ENCODE assay signal across 32 cellular contexts in the genomic region with DNA sequence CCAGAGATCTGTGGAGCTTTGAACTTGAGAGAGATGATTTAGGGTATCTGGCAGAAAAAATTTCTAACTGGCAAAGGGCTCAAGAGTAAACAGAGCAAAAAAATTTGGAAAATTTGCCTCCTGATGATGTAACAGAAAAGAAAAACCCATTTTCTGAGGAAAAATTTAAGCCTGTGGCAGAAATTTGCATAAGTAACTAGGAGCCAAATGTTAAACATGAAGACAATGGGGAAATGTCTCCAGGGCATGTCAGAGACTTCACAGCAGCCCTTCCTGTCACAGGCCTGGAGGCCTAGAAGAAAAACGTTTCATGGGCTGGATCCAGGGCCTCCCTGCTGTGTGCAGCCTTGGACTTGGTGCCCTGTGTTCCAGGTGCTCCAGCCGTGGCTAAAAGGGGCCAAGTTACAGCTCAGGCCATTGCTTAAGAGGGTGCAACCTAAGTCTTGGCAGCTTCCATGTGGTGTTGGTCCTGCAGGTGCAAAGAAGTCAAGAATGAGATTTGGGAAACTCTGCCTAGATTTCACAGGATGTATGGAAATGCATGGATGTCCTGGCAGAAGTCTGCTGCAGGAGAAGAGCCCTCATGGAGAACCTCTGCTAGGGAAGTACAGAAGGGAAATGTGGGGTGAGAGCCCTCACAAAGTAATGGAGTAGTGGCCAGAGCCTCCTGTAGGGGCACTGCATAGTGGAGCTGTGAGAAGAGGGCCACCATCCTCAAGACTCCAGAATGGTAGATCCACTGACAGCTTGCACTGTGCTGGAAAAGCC. TPM values are rescaled to one million over a fixed set of nuclear protein-coding genes. Genes with fewer than 3 reads are reported as not detected.
"Had no signal": no experiment of that assay in that cellular context is flagged by ENCODE, and none has a peak within 500 bp of the region (broad histone marks: within the 10 kb centered on the region; RNA-seq: fewer than 3 reads in every experiment).

No MANE protein-coding gene starts in this region.

- H3K27me3 ChIP-seq: adrenal gland, ascending aorta, colonic mucosa, dorsolateral prefrontal cortex, foreskin keratinocyte, left lung, ovary, right lobe of liver had no signal

- H3K4me1 ChIP-seq: adrenal gland, ascending aorta, colonic mucosa, foreskin keratinocyte, left lung, right lobe of liver had no signal

- H3K27me3 Mint-ChIP-seq: activated naive CD8-positive, alpha-beta T cell treated with anti-CD3 and anti-CD28 coated beads for 36 hours; brain; stimulated activated naive CD8-positive, alpha-beta T cell treated with anti-CD3 and anti-CD28 coated beads, Interleukin-15, Interleukin-2, amounts not matched to agents 100 ng/mL and 50 ng/mL, for 24 hours had no signal

- DNase-seq: activated CD4-positive, alpha-beta T cell treated with anti-CD3 and anti-CD28 coated beads for 48 hours; activated CD4-positive, alpha-beta T cell treated with anti-CD3 and anti-CD28 coated beads, Interleukin-2, amount 50 U/mL, for 48 hours; activated CD8-positive, alpha-beta memory T cell treated with anti-CD3 and anti-CD28 coated beads, Interleukin-2, amount 50 U/mL, for 4 hours; activated effector memory CD4-positive, alpha-beta T cell treated with anti-CD3 and anti-CD28 coated beads, Interleukin-2, amount 50 U/mL, for 16 hours; activated naive CD4-positive, alpha-beta T cell treated with anti-CD3 and anti-CD28 coated beads for 36 hours; activated naive CD8-positive, alpha-beta T cell treated with anti-CD3 and anti-CD28 coated beads for 36 hours; activated T-cell treated with anti-CD3 and anti-CD28 coated beads, Interleukin-2, amount 50 U/mL, for 1 hour; adrenal gland; cerebellar nuclear complex; colonic mucosa; dorsolateral prefrontal cortex; effector memory CD4-positive, alpha-beta T cell; erythroblast; foreskin keratinocyte; kidney glomerular epithelial cell; left lung; ovary; right lobe of liver; stimulated activated CD4-positive, alpha-beta T cell treated with anti-CD3 and anti-CD28 coated beads, Interleukin-2, amount 100 ng/mL, for 48 hours; T1000; WERI-Rb-1 had no signal

- H3K27ac Mint-ChIP-seq: activated naive CD4-positive, alpha-beta T cell treated with anti-CD3 and anti-CD28 coated beads for 36 hours; activated naive CD8-positive, alpha-beta T cell treated with anti-CD3 and anti-CD28 coated beads for 36 hours; activated T-helper 1 cell treated with anti-CD3 and anti-CD28 coated beads, Interleukin-12 subunit alpha, Interleukin-12 subunit beta, Interleukin-2, Interleukin-4 antibody, amounts not matched to agents 30 ng/mL and 10 ng/mL and 1 ng/mL, durations not matched to agents 14 hours and 24 hours and 36 hours; brain; nephron; progenitor cell of endocrine pancreas; stimulated activated naive CD8-positive, alpha-beta T cell treated with anti-CD3 and anti-CD28 coated beads, Interleukin-15, Interleukin-2, amounts not matched to agents 100 ng/mL and 50 ng/mL, for 24 hours; T-helper 1 cell treated with Interleukin-12 subunit alpha and Interleukin-12 subunit beta and Interleukin-4 antibody, amounts not matched to agents 30 μg/mL and 1 μg/mL, for 36 hours had no signal

- H3K36me3 ChIP-seq: adrenal gland, ascending aorta, cardiac muscle cell, colonic mucosa, left lung, ovary, right lobe of liver, thoracic aorta, WERI-Rb-1 had no signal

- H3K27ac ChIP-seq: adrenal gland, ascending aorta, cardiac muscle cell, colonic mucosa, dorsolateral prefrontal cortex, foreskin keratinocyte, left lung, ovary, right lobe of liver, thoracic aorta, WERI-Rb-1 had no signal

- H3K4me3 ChIP-seq: adrenal gland, ascending aorta, cardiac muscle cell, colonic mucosa, dorsolateral prefrontal cortex, left lung, lung, ovary, right lobe of liver, thoracic aorta had no signal

- H3K36me3 Mint-ChIP-seq: activated naive CD8-positive, alpha-beta T cell treated with anti-CD3 and anti-CD28 coated beads for 36 hours had no signal

- H3K9me3 ChIP-seq: adrenal gland, ascending aorta, colonic mucosa, ovary, right lobe of liver, thoracic aorta had no signal

- H3K4me1 Mint-ChIP-seq: activated naive CD8-positive, alpha-beta T cell treated with anti-CD3 and anti-CD28 coated beads for 36 hours; brain; nephron had no signal

- H3K4me3 Mint-ChIP-seq: activated naive CD4-positive, alpha-beta T cell treated with anti-CD3 and anti-CD28 coated beads for 36 hours; activated naive CD8-positive, alpha-beta T cell treated with anti-CD3 and anti-CD28 coated beads for 36 hours; activated T-helper 1 cell treated with anti-CD3 and anti-CD28 coated beads, Interleukin-12 subunit alpha, Interleukin-12 subunit beta, Interleukin-2, Interleukin-4 antibody, amounts not matched to agents 30 ng/mL and 10 ng/mL and 1 ng/mL, durations not matched to agents 14 hours and 24 hours and 36 hours; brain; nephron; stimulated activated naive CD8-positive, alpha-beta T cell treated with anti-CD3 and anti-CD28 coated beads, Interleukin-15, Interleukin-2, amounts not matched to agents 100 ng/mL and 50 ng/mL, for 24 hours; T-helper 1 cell treated with Interleukin-12 subunit alpha and Interleukin-12 subunit beta and Interleukin-4 antibody, amounts not matched to agents 30 μg/mL and 1 μg/mL, for 36 hours had no signal

RNA-seq across cellular contexts. Expression of gene SEMA3D, which starts 8.1 kb away (rescaled TPM):
- total RNA-seq: activated CD8-positive, alpha-beta memory T cell treated with anti-CD3 and anti-CD28 coated beads for 36 hours; activated naive CD4-positive, alpha-beta T cell treated with anti-CD3 and anti-CD28 coated beads for 36 hours; activated naive CD8-positive, alpha-beta T cell treated with anti-CD3 and anti-CD28 coated beads for 36 hours had no signal
